ENCODE assay signal across 21 cellular contexts in the genomic region with DNA sequence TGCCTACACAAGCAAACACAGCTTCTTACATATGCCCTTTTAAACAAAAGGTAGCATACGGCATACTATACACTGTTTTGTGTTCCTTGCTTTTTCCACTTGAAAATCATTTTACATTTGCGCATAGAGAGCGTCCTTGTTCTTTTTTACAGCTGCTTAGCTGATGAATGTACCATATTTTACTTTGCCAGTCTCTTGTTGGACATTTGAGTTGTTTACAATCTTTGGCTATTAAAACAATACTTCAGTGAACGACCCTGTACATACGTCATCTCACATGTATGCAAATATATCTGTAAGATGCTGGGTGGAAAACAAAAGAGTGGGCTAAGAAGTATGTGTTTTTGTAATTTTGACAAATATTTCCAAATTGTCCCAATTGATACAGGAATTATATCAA.
"Had no signal": no experiment of that assay in that cellular context is flagged by ENCODE, and none has a peak within 500 bp of the region (broad histone marks: within the 10 kb centered on the region; RNA-seq: fewer than 3 reads in every experiment).

No MANE protein-coding gene starts in this region.

- ATAC-seq: gastroesophageal sphincter; left cardiac atrium; lower lobe of right lung; natural killer cell treated with Interleukin-12 subunit alpha and Interleukin-12 subunit beta and Interleukin-15 and Interleukin-18, amount 100 ng/mL, for 72 hours; pancreas; stimulated activated naive B cell treated with anti-CD40 and anti-IgM and Interleukin-4, amounts not matched to agents 10 μg/mL and 1 μg/mL and 100 μg/mL, for 72 hours; stimulated activated naive CD8-positive, alpha-beta T cell treated with anti-CD3 and anti-CD28 coated beads, Interleukin-15, amount 100 ng/mL, for 72 hours had no signal

- H3K27ac ChIP-seq: esophagus squamous epithelium, gastroesophageal sphincter, lower lobe of right lung, neural progenitor cell, pancreas, prostate gland, sigmoid colon, skin epidermis, thyroid gland had no signal

- DNase-seq: esophagus squamous epithelium; foreskin fibroblast; immature natural killer cell; left cardiac atrium; left ventricle myocardium inferior; lower lobe of right lung; midbrain; nucleus accumbens; pancreas; retina; sigmoid colon; stimulated activated CD4-positive, alpha-beta T cell treated with anti-CD3 and anti-CD28 coated beads, Interleukin-2, amount 100 ng/mL, for 24 hours; stimulated activated CD4-positive, alpha-beta T cell treated with anti-CD3 and anti-CD28 coated beads, Interleukin-4, amount 100 ng/mL, for 4 hours; stimulated activated naive B cell treated with anti-CD40 and anti-IgM and Interleukin-4, amounts not matched to agents 10 μg/mL and 1 μg/mL and 100 μg/mL, for 72 hours; stimulated activated naive CD8-positive, alpha-beta T cell treated with anti-CD3 and anti-CD28 coated beads, Interleukin-15, amount 100 ng/mL, for 72 hours; thyroid gland had no signal

- H3K27me3 ChIP-seq: esophagus squamous epithelium, gastroesophageal sphincter, neural progenitor cell, pancreas, sigmoid colon, thyroid gland had no signal
